24 cellular contexts compared by ENCODE assay signal in the genomic region with DNA sequence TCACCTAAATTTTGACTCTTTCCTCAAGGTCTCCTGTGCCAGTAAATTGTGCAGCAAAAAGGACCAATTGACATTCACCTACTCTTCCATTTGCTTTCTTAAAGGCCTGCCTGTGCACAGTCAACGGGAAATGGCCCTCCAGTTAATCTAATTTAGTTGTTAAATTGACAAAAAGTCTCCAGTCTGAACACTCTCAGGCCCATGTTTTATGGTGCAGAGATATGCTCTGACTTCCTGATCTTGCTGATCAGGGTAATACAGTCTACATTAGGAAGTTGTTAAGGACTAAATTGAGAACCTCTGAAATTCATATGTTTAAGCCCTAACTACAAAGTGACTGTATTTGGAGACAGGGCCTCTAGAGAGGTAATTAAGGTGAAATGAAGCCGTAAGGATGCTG.
DNase-seq lines count a peak whose midpoint lies in the region; ATAC-seq and TF ChIP-seq lines count a peak whose summit lies in the region.
"Had no signal": no experiment of that assay in that cellular context is flagged by ENCODE, and none has a peak within 500 bp of the region (broad histone marks: within the 10 kb centered on the region; RNA-seq: fewer than 3 reads in every experiment).

No MANE protein-coding gene starts in this region.

- no peak overlapping the region for H3K4me3 ChIP-seq in BLaER1 treated with 17β-estradiol and CSF1 and Interleukin-3, amounts not matched to agents 10 nM and 100 nM
- H3K4me3 ChIP-seq in OCI-LY3 (ENCODE audit: low read length) (no peak overlapping the region), fibroblast of lung (replicated peaks in 1 of 4; ENCODE audit: control extremely low read depth in 1 of 4, insufficient read depth in 1 of 4, low read depth in 3 of 4, low read length in 4 of 4) (no peak overlapping the region), osteoblast (ENCODE audit: insufficient read depth, low read length) (no peak overlapping the region), upper lobe of right lung (no peak overlapping the region)
- H3K4me3 ChIP-seq: GM12878, SJSA1 had no signal

- peaks cover 11% of the 10 kb centered on the region for H3K9me3 Mint-ChIP-seq in activated T-helper 17 cell treated with anti-CD3 and anti-CD28 coated beads, Interleukin-2, amount 50 U/mL, for 72 hours
- H3K9me3 Mint-ChIP-seq: CD4-positive, alpha-beta T cell had no signal

- H3K4me1 Mint-ChIP-seq in activated T-helper 17 cell treated with anti-CD3 and anti-CD28 coated beads, Interleukin-2, amount 50 U/mL, for 72 hours = no peaks in the 10 kb centered on the region

- H2AFZ ChIP-seq in OCI-LY3 (ENCODE audit: low read depth, low read length) = peak overlapping the region; percentile 71
- peak overlapping the region; percentile 5 for H2AFZ ChIP-seq in fibroblast of lung (ENCODE audit: low read length)
- H2AFZ ChIP-seq in osteoblast (ENCODE audit: low read length) = peak overlapping the region; percentile 23

- no peak overlapping the region for H3K4me3 Mint-ChIP-seq in activated T-helper 17 cell treated with anti-CD3 and anti-CD28 coated beads, Interleukin-2, amount 50 U/mL, for 72 hours
- H3K4me3 Mint-ChIP-seq: CD4-positive, alpha-beta T cell had no signal

- H3K79me2 ChIP-seq in OCI-LY3 (ENCODE audit: low read length) (no peaks in the 10 kb centered on the region), fibroblast of lung (ENCODE audit: control insufficient read depth, insufficient read depth, low read length) (no peaks in the 10 kb centered on the region), osteoblast (ENCODE audit: insufficient read depth, low read length) (no peaks in the 10 kb centered on the region)

- peaks cover 11 to 24% (median 20%) of the 10 kb centered on the region in 10 experiments; a peak in 19 of 20 replicates for H3K4me1 ChIP-seq in BLaER1 treated with 17β-estradiol and CSF1 and Interleukin-3, amounts not matched to agents 10 nM and 100 nM
- H3K4me1 ChIP-seq in OCI-LY3 (ENCODE audit: low read length) (peaks cover 7% of the 10 kb centered on the region), fibroblast of lung (ENCODE audit: control insufficient read depth, extremely low read depth, insufficient read depth, low read length) (no peaks in the 10 kb centered on the region), osteoblast (ENCODE audit: insufficient read depth, low read length) (no peaks in the 10 kb centered on the region), upper lobe of right lung (no peaks in the 10 kb centered on the region)
- H3K4me1 ChIP-seq: SJSA1 had no signal

- TF ChIP-seq CTCF in OCI-LY3 (IDR thresholded peaks at IDR 0.05; ENCODE audit: low read depth, low read length) (no peak), fibroblast of lung (conservative IDR thresholded peaks at IDR 0.05 in 1 of 2, IDR thresholded peaks at IDR 0.05 in 1 of 2; ENCODE audit: low read depth in 1 of 2, low read length in 2 of 2) (no peak), osteoblast (IDR thresholded peaks at IDR 0.05; ENCODE audit: extremely low read depth, low read depth, low read length) (no peak), upper lobe of right lung (IDR thresholded peaks at IDR 0.05) (no peak)

- no peaks in the 10 kb centered on the region for H3K36me3 ChIP-seq in BLaER1 treated with 17β-estradiol and CSF1 and Interleukin-3, amounts not matched to agents 10 nM and 100 nM
- H3K36me3 ChIP-seq in OCI-LY3 (replicated peaks; ENCODE audit: low read depth, low read length) = no peaks in the 10 kb centered on the region
- no peaks in the 10 kb centered on the region for H3K36me3 ChIP-seq in fibroblast of lung (ENCODE audit: control insufficient read depth, insufficient read depth, low read length)
- H3K36me3 ChIP-seq in osteoblast (ENCODE audit: insufficient read depth, low read length) = no peaks in the 10 kb centered on the region
- no peaks in the 10 kb centered on the region for H3K36me3 ChIP-seq in upper lobe of right lung
- H3K36me3 ChIP-seq: SJSA1 had no signal

- H3K36me3 Mint-ChIP-seq in activated T-helper 17 cell treated with anti-CD3 and anti-CD28 coated beads, Interleukin-2, amount 50 U/mL, for 72 hours (ENCODE audit: low read depth) = no peaks in the 10 kb centered on the region

- H4K20me1 ChIP-seq in BLaER1 treated with 17β-estradiol and CSF1 and Interleukin-3, amounts not matched to agents 10 nM and 100 nM = no peaks in the 10 kb centered on the region
- H4K20me1 ChIP-seq in OCI-LY3 (ENCODE audit: insufficient read depth, low read length) = no peaks in the 10 kb centered on the region
- no peaks in the 10 kb centered on the region for H4K20me1 ChIP-seq in fibroblast of lung (ENCODE audit: control insufficient read depth, extremely low read depth, insufficient read depth, low read length)
- no peaks in the 10 kb centered on the region for H4K20me1 ChIP-seq in osteoblast (ENCODE audit: insufficient read depth, low read length)

- no peak overlapping the region for H3K27ac Mint-ChIP-seq in activated T-helper 17 cell treated with anti-CD3 and anti-CD28 coated beads, Interleukin-2, amount 50 U/mL, for 72 hours
- H3K27ac Mint-ChIP-seq: CD4-positive, alpha-beta T cell had no signal

- no peak overlapping the region for H3K9ac ChIP-seq in BLaER1 treated with 17β-estradiol and CSF1 and Interleukin-3, amounts not matched to agents 10 nM and 100 nM
- no peak overlapping the region for H3K9ac ChIP-seq in OCI-LY3 (ENCODE audit: low read length)
- H3K9ac ChIP-seq in fibroblast of lung (ENCODE audit: insufficient read depth, low read length) = no peak overlapping the region

- peak overlapping the region; percentile 26 to 64 (median 46); a peak in 19 of 22 replicates for H3K4me2 ChIP-seq in BLaER1 treated with 17β-estradiol and CSF1 and Interleukin-3, amounts not matched to agents 10 nM and 100 nM
- H3K4me2 ChIP-seq in OCI-LY3 (ENCODE audit: low read length) = no peak overlapping the region
- H3K4me2 ChIP-seq in fibroblast of lung (ENCODE audit: extremely low read depth, insufficient read depth, low read length) = no peak overlapping the region
- no peak overlapping the region for H3K4me2 ChIP-seq in osteoblast (ENCODE audit: insufficient read depth, low read length)

- no peaks in the 10 kb centered on the region for H3K27me3 Mint-ChIP-seq in activated T-helper 17 cell treated with anti-CD3 and anti-CD28 coated beads, Interleukin-2, amount 50 U/mL, for 72 hours
- H3K27me3 Mint-ChIP-seq: CD4-positive, alpha-beta T cell had no signal

- no peak for ATAC-seq in upper lobe of right lung
- no peak for ATAC-seq in activated T-helper 17 cell treated with anti-CD3 and anti-CD28 coated beads, Interleukin-2, amount 50 U/mL, for 72 hours (replicated peaks)
- ATAC-seq: GM12878 had no signal

- peak overlapping the region in 2 of 11 experiments; percentile 12 to 24; a peak in 2 of 22 replicates for H3K27ac ChIP-seq in BLaER1 treated with 17β-estradiol and CSF1 and Interleukin-3, amounts not matched to agents 10 nM and 100 nM
- no peak overlapping the region for H3K27ac ChIP-seq in OCI-LY3 (ENCODE audit: low read length)
- no peak overlapping the region for H3K27ac ChIP-seq in fibroblast of lung (ENCODE audit: insufficient read depth, low read length)
- H3K27ac ChIP-seq in osteoblast (ENCODE audit: low read depth, low read length) = no peak overlapping the region
- H3K27ac ChIP-seq in upper lobe of right lung = no peak overlapping the region
- H3K27ac ChIP-seq: SJSA1 had no signal

- no peaks in the 10 kb centered on the region for H3K9me3 ChIP-seq in BLaER1 treated with 17β-estradiol and CSF1 and Interleukin-3, amounts not matched to agents 10 nM and 100 nM (replicated peaks in 1 of 11)
- H3K9me3 ChIP-seq in OCI-LY3 (ENCODE audit: insufficient read depth, low read length) = 0 out of 2 replicates have a peak, but pooled peaks cover 2% of the 10 kb centered on the region
- no peaks in the 10 kb centered on the region for H3K9me3 ChIP-seq in fibroblast of lung (ENCODE audit: control insufficient read depth, insufficient read depth, low read depth, low read length)
- H3K9me3 ChIP-seq in osteoblast (ENCODE audit: low read depth, low read length) = no peaks in the 10 kb centered on the region
- H3K9me3 ChIP-seq in upper lobe of right lung = no peaks in the 10 kb centered on the region
- H3K9me3 ChIP-seq: SJSA1 had no signal

- intact Hi-C loops in upper lobe of right lung (cut with DNase I) = no loop called here

- DNase-seq in fibroblast of lung (ENCODE audit: low read depth in 2 of 2) = no peak
- no peak for DNase-seq in osteoblast (ENCODE audit: insufficient read length, low spot score, missing footprints)
- no peak for DNase-seq in MV-4-11 (lab: John Stamatoyannopoulos, UW)
- no peak for DNase-seq in upper lobe of right lung
- no peak for DNase-seq in activated CD4-positive, alpha-beta T cell treated with anti-CD3 and anti-CD28 coated beads, Interleukin-2, amount 50 U/mL, for 4 hours
- DNase-seq: ACHN; CD4-positive, alpha-beta T cell; DMS79; EL; GDM1; Karpas-422; NCI-H1105 treated with DMSO at 0.1 percent for 48 hours; NCI-H146; NCI-H1930; NCI-H2107; NCI-H446 treated with DMSO at 0.1 percent for 48 hours; NCI-H526; Right ventricle myocardium superior; RPMI8226 had no signal

- H3K27me3 ChIP-seq in BLaER1 treated with 17β-estradiol and CSF1 and Interleukin-3, amounts not matched to agents 10 nM and 100 nM = no peaks in the 10 kb centered on the region
- H3K27me3 ChIP-seq in OCI-LY3 (ENCODE audit: low read depth, low read length) = no peaks in the 10 kb centered on the region
- no peaks in the 10 kb centered on the region for H3K27me3 ChIP-seq in fibroblast of lung (ENCODE audit: control insufficient read depth, insufficient read depth, low read length)
- no peaks in the 10 kb centered on the region for H3K27me3 ChIP-seq in osteoblast (ENCODE audit: insufficient read depth, low read length)
- H3K27me3 ChIP-seq in upper lobe of right lung = no peaks in the 10 kb centered on the region
- H3K27me3 ChIP-seq: SJSA1 had no signal

Comparison
In these comparisons a context has a peak if more than half of its experiments do, and no peak if none do; other contexts are left out.
1. H3K4me2 ChIP-seq: peak in BLaER1 treated with 17β-estradiol and CSF1 and Interleukin-3, amounts not matched to agents 10 nM and 100 nM (11 of 11); none in OCI-LY3 (single experiment), fibroblast of lung (single experiment) and osteoblast (single experiment).
2. H2AFZ ChIP-seq: peak in every context shown above with its lines; median percentile 71 in OCI-LY3; 23 in osteoblast; 5 in fibroblast of lung.